13 cellular contexts compared by ENCODE assay signal in genomic region chr1:212486591-212486963, GRCh38. TPM values are rescaled to one million over a fixed set of nuclear protein-coding genes. Genes with fewer than 3 reads are reported as not detected.
DNase-seq lines count a peak whose midpoint lies in the region; ATAC-seq and TF ChIP-seq lines count a peak whose summit lies in the region.
"Had no signal": no experiment of that assay in that cellular context is flagged by ENCODE, and none has a peak within 500 bp of the region (broad histone marks: within the 10 kb centered on the region; RNA-seq: fewer than 3 reads in every experiment).

No MANE protein-coding gene starts in this region.

- in situ Hi-C loops in GM23248 (cut with MboI): no loop called here
- in situ Hi-C loops in Panc1 (cut with HindIII; ENCODE audit: low pct_unique_long_range_greater_than_20kb, low sequenced_read_pairs): no loop called here

- DNase-seq in GM23248 (no peak), Panc1 (ENCODE audit: low read depth, low spot score) (no peak), foreskin keratinocyte (no peak), activated T-cell treated with anti-CD3 and anti-CD28 coated beads for 4 hours (no peak)
- DNase-seq: activated CD4-positive, alpha-beta T cell treated with anti-CD3 and anti-CD28 coated beads, Interleukin-2, amount 50 U/mL, for 4 hours; activated naive CD8-positive, alpha-beta T cell treated with anti-CD3 and anti-CD28 coated beads for 36 hours; activated T-cell treated with anti-CD3 and anti-CD28 coated beads, Interleukin-2, amount 50 U/mL, for 48 hours; effector memory CD4-positive, alpha-beta T cell; left ventricle myocardium inferior had no signal

- no peak for ATAC-seq in Panc1
- no peak for ATAC-seq in foreskin keratinocyte
- ATAC-seq in HG02938 (IDR thresholded peaks at IDR 0.05; ENCODE audit: unreplicated experiment): no peak
- ATAC-seq in GM18511 (IDR thresholded peaks at IDR 0.05; ENCODE audit: unreplicated experiment): no peak
- no peak for ATAC-seq in GM21717 (IDR thresholded peaks at IDR 0.05; ENCODE audit: unreplicated experiment)

- TF ChIP-seq CTCF in Panc1 (IDR thresholded peaks at IDR 0.05) (no peak), foreskin keratinocyte (conservative IDR thresholded peaks at IDR 0.05) (no peak)

- H3K9me3 ChIP-seq in GM23248 (ENCODE audit: low read depth): no peaks in the 10 kb centered on the region
- no peaks in the 10 kb centered on the region for H3K9me3 ChIP-seq in Panc1 (ENCODE audit: control insufficient read depth, insufficient read depth, low read depth, low read length)
- no peaks in the 10 kb centered on the region for H3K9me3 ChIP-seq in skeletal muscle satellite cell (replicated peaks; ENCODE audit: low read length)
- H3K9me3 ChIP-seq: left ventricle myocardium inferior had no signal

- peaks cover 34% of the 10 kb centered on the region for H3F3A ChIP-seq in GM23248 (ENCODE audit: insufficient read depth)

- POLR2A ChIA-PET in Panc1 (lab: Charles Lee): no interaction called here

- no peaks in the 10 kb centered on the region for H3K79me2 ChIP-seq in GM23248 (ENCODE audit: insufficient read depth)

- H3K4me2 ChIP-seq in GM23248 (ENCODE audit: unreplicated experiment) (no peak overlapping the region), skeletal muscle satellite cell (ENCODE audit: low read length) (no peak overlapping the region)

- H4K20me1 ChIP-seq in GM23248 (ENCODE audit: insufficient read depth): no peaks in the 10 kb centered on the region

- BruUV-seq in Panc1 (replicated peaks; lab: Mats Ljungman, UMichigan): no TSS peak

- 0 out of 2 replicates have a peak, but pooled peaks cover 3% of the 10 kb centered on the region for H3K27me3 ChIP-seq in GM23248 (replicated peaks; ENCODE audit: insufficient read depth)
- no peaks in the 10 kb centered on the region for H3K27me3 ChIP-seq in Panc1 (ENCODE audit: control insufficient read depth, insufficient read depth, low read length)
- peaks cover 5% of the 10 kb centered on the region for H3K27me3 ChIP-seq in foreskin keratinocyte
- peaks cover 9% of the 10 kb centered on the region for H3K27me3 ChIP-seq in skeletal muscle satellite cell (ENCODE audit: control insufficient read depth, insufficient read depth, low read length)

- WGBS in GM23248 (ENCODE audit: low coverage in 1 of 2, low lambda C conversion rate in 2 of 2, missing lambda C conversion rate in 2 of 2), 2 experiments: 73 to 80% methylated on average over 5 of the region's 5 CpGs

- H3K9ac ChIP-seq in GM23248 (peak overlapping the region; percentile 56), skeletal muscle satellite cell (ENCODE audit: low read depth, low read length) (peak overlapping the region; percentile 6)

- no peak overlapping the region for H3K4me3 ChIP-seq in GM23248
- no peak overlapping the region for H3K4me3 ChIP-seq in Panc1 (ENCODE audit: low read depth in 2 of 2, low read length in 2 of 2)
- no peak overlapping the region for H3K4me3 ChIP-seq in skeletal muscle satellite cell (ENCODE audit: low read length)
- H3K4me3 ChIP-seq: left ventricle myocardium inferior had no signal

- H3K4me1 ChIP-seq in GM23248 (ENCODE audit: insufficient read depth) (peaks cover 29% of the 10 kb centered on the region), Panc1 (ENCODE audit: control insufficient read depth, insufficient read depth, low read length) (peaks cover 32% of the 10 kb centered on the region), foreskin keratinocyte (peaks cover 9% of the 10 kb centered on the region), skeletal muscle satellite cell (ENCODE audit: control insufficient read depth, insufficient read depth, low read length) (peaks cover 42% of the 10 kb centered on the region)

- CTCF ChIA-PET in Panc1 (lab: Charles Lee): no interaction called here

- intact Hi-C loops in Panc1 (cut with micrococcal nuclease; ENCODE audit: unreplicated experiment): loop anchor here (5.0 kb wide), 1 partner anchor 111 kb away; no protein-coding TSS in a partner anchor

- H2AFZ ChIP-seq in GM23248: no peak overlapping the region

- no peaks in the 10 kb centered on the region for H3K9me2 ChIP-seq in GM23248 (ENCODE audit: insufficient read depth)

- H3K27ac ChIP-seq in GM23248: no peak overlapping the region
- H3K27ac ChIP-seq in Panc1 (ENCODE audit: low read length): peak overlapping the region; percentile 46; the same call in 1 of the 2 replicates
- H3K27ac ChIP-seq in foreskin keratinocyte: peak overlapping the region; percentile 41
- H3K27ac ChIP-seq: left ventricle myocardium inferior had no signal

- H3K36me3 ChIP-seq in GM23248 (ENCODE audit: low read depth) (no peaks in the 10 kb centered on the region), Panc1 (ENCODE audit: control insufficient read depth, insufficient read depth, low read length) (no peaks in the 10 kb centered on the region), skeletal muscle satellite cell (ENCODE audit: insufficient read depth, low read length) (no peaks in the 10 kb centered on the region)
- H3K36me3 ChIP-seq: left ventricle myocardium inferior had no signal

RNA-seq across cellular contexts. Expression of gene NENF, which starts 53.9 kb away (rescaled TPM):
- 63.2 and 86.9 TPM in 2 replicates for total RNA-seq in GM23248 (2014; rRNA removed; shearing (Covaris generic))
- polyA plus RNA-seq in GM23248 (2016; fragmentation: Nextera tagmentation; extraction: Ambion mirVana): 160 and 162 TPM in 2 replicates
- 72.4 TPM for total RNA-seq in Panc1 (2021; ENCODE audit: unreplicated experiment)
- polyA plus RNA-seq in Panc1 (2012; ENCODE audit: insufficient read length): 84.3 TPM
- 80.7 and 82.8 TPM in 2 replicates for total RNA-seq in foreskin keratinocyte
- polyA plus RNA-seq in foreskin keratinocyte: 113 and 114 TPM in 2 replicates
- total RNA-seq in skeletal muscle satellite cell (2012; rRNA removed): 20.0 and 28.6 TPM in 2 replicates
